ENCODE assay signal across 8 cellular contexts in the genomic region with DNA sequence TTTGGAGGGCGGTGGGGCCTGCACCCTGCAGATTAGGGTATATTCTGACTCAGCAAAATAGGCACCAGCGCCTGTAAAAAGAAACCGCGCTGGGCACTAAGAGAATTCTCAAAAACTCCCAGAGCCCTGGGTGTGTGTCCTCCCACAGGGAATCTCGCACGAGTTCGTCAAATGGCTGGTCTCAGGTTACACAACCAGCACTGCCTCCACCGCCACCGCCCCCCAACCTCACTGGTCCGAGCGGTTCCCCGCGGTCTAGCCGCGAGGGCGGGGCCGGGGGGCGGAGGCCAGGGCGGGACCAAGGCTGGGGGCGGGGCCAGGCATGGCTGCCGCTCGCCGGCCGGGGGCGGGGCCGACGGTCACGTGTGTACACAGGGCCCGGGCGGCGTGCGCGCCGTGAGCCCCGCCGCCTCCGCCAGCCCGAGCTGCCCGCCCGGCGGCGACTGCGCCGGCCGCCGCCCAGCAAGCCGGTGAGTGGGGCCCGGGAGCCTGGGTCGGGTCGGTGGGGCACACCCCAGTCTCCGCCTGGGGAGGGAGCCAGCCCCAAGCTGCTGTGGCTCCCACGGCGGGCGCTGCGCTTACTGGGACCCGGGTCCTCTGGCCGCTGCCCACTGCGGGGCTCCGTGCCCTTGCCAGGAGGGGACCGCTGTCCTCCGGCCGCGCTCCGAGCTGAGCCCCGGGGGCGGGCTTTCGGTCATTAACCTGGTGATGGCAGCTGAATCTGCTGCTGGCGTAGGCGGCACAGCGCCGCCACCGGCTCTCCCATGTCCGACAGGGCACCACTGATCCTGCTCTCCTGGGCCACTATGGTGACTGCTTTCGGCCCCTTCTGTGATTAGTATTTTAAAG. TPM values are rescaled to one million over a fixed set of nuclear protein-coding genes. Genes with fewer than 3 reads are reported as not detected.
DNase-seq lines count a peak whose midpoint lies in the region; ATAC-seq and TF ChIP-seq lines count a peak whose summit lies in the region.

A gene with protein sequence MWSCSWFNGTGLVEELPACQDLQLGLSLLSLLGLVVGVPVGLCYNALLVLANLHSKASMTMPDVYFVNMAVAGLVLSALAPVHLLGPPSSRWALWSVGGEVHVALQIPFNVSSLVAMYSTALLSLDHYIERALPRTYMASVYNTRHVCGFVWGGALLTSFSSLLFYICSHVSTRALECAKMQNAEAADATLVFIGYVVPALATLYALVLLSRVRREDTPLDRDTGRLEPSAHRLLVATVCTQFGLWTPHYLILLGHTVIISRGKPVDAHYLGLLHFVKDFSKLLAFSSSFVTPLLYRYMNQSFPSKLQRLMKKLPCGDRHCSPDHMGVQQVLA (plus strand): TSS at position 358 of the 849 bp plus-strand sequence. CDS start 12,970 bp downstream, outside the sequence.

- no peak within 1 kb of the TSS for H2AFZ ChIP-seq in OCI-LY1 (ENCODE audit: low read length)

- 2% methylated on average over 74 of the region's 74 CpGs for WGBS in HUES64

- H3K9me2 ChIP-seq in OCI-LY1 (ENCODE audit: low read depth, low read length), result no peaks in the 10 kb centered on the region

- no peaks in the 10 kb centered on the region for H3K79me2 ChIP-seq in OCI-LY1 (ENCODE audit: insufficient read depth, low read length)

- H3K36me3 ChIP-seq in HUES64 (ENCODE audit: insufficient read depth, low read length), result no peaks in the 10 kb centered on the region
- no peaks in the 10 kb centered on the region; the same call in 1 of the 2 replicates for H3K36me3 ChIP-seq in OCI-LY1 (ENCODE audit: insufficient read depth, low read length)
- H3K36me3 ChIP-seq in mucosa of descending colon (ENCODE audit: low read depth), result no peaks in the 10 kb centered on the region

- intact Hi-C loops in mucosa of descending colon (cut with DNase I, micrococcal nuclease), result no loop called here

- peak; percentile 95 for DNase-seq in DMS 273 treated with DMSO at 0.1 percent for 48 hours (lab: John Stamatoyannopoulos, UW)
- peak; percentile 98 for DNase-seq in activated CD8-positive, alpha-beta memory T cell treated with anti-CD3 and anti-CD28 coated beads, Interleukin-2, amount 50 U/mL, for 48 hours
- peak; percentile 100 for DNase-seq in epidermal melanocyte (ENCODE audit: insufficient read length, low spot score)
- peak; percentile 96 to 99 (median 99) for DNase-seq in mucosa of descending colon
- peak; percentile 83 to 91 for DNase-seq in stimulated activated CD8-positive, alpha-beta memory T cell treated with anti-CD3 and anti-CD28 coated beads, Interleukin-4, amount 100 ng/mL, for 1 hour (ENCODE audit: low read depth in 2 of 2, low spot score in 1 of 2)

- H3K4me1 ChIP-seq in HUES64 (ENCODE audit: insufficient read depth, low read length) (peaks cover 17% of the 10 kb centered on the region), OCI-LY1 (ENCODE audit: insufficient read depth, low read length, severe bottlenecking) (peaks cover 28% of the 10 kb centered on the region), mucosa of descending colon (ENCODE audit: low read depth) (peaks cover 30% of the 10 kb centered on the region)

- peak within 1 kb of the TSS; percentile 91 for H3K27ac ChIP-seq in HUES64 (ENCODE audit: low read depth, low read length)
- H3K27ac ChIP-seq in OCI-LY1 (ENCODE audit: low read depth, low read length, poor library complexity, severe bottlenecking), result no peak within 1 kb of the TSS

- H3K4me3 ChIP-seq in HUES64 (ENCODE audit: low read length) (peak within 1 kb of the TSS; percentile 72), OCI-LY1 (ENCODE audit: low read depth, low read length, poor library complexity, severe bottlenecking) (peak within 1 kb of the TSS; percentile 65), mucosa of descending colon (peak within 1 kb of the TSS; percentile 18)

- ATAC-seq in GM21423 (IDR thresholded peaks at IDR 0.05; ENCODE audit: unreplicated experiment), result peak; percentile 87
- ATAC-seq in mucosa of descending colon, result peak; percentile 92

- H4K20me1 ChIP-seq in OCI-LY1 (ENCODE audit: insufficient read depth, low read length), result no peaks in the 10 kb centered on the region

- no peaks in the 10 kb centered on the region for H3F3A ChIP-seq in OCI-LY1 (ENCODE audit: insufficient read depth, low read length)

- TF ChIP-seq CTCF in OCI-LY1 (IDR thresholded peaks at IDR 0.05; ENCODE audit: low read length) (peak; percentile 64), mucosa of descending colon (IDR thresholded peaks at IDR 0.05) (peak; percentile 41)

- peak within 1 kb of the TSS; percentile 92 for H3K4me2 ChIP-seq in OCI-LY1 (ENCODE audit: low read length)

- H3K9ac ChIP-seq in HUES64 (ENCODE audit: low read depth, low read length), result peak within 1 kb of the TSS; percentile 80
- peak within 1 kb of the TSS; percentile 61; the same call in 1 of the 2 replicates for H3K9ac ChIP-seq in OCI-LY1 (ENCODE audit: low read length)

- H3K27me3 ChIP-seq in HUES64 (ENCODE audit: insufficient read depth, low read length), result no peaks in the 10 kb centered on the region
- no peaks in the 10 kb centered on the region for H3K27me3 ChIP-seq in OCI-LY1 (ENCODE audit: insufficient read depth, low read length)

- H3K9me3 ChIP-seq in HUES64 (ENCODE audit: insufficient read depth, low read depth, low read length) (no peaks in the 10 kb centered on the region), OCI-LY1 (ENCODE audit: low read length) (no peaks in the 10 kb centered on the region), mucosa of descending colon (no peaks in the 10 kb centered on the region)

RNA-seq across cellular contexts. Expression of the gene that starts here (rescaled TPM):
- polyA plus RNA-seq in HUES64 (2013, experiment 1 of 2), result 0.60 TPM
- 1.3 TPM for polyA plus RNA-seq in HUES64 (2013, experiment 2 of 2)
- 10 to 100 TPM in 1 of 3 donors, 1 to 10 TPM in 2; 3.5 to 13.0 (median 5.7) TPM for total RNA-seq in mucosa of descending colon

Comparison
In these comparisons a context has a peak if more than half of its experiments do, and no peak if none do; other contexts are left out.
1. H3K4me3 ChIP-seq: peak in every context shown above with its lines; median percentile 72 in HUES64; 65 in OCI-LY1; 18 in mucosa of descending colon.